In the genomic region with DNA sequence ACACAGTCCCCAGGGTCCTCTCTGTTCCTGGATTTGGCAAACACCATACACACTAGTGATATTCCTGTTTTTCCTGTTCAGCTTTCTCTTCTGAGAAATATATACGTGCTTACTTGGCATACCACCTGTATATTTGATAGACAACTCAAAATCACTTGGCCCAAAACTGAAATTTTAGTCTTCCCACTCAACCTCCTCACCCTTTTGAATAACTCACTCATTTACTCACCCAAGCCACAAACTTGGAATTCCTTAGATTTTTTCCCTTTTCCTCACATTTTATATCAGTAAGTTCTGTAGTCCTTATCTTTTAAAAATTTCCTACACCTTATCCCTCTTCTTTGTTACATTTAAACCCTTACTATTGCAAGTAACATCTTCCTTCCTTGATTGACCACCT, we compare ENCODE assay signal across 24 cellular contexts.
"Had no signal": no experiment of that assay in that cellular context is flagged by ENCODE, and none has a peak within 500 bp of the region (broad histone marks: within the 10 kb centered on the region; RNA-seq: fewer than 3 reads in every experiment).

No MANE protein-coding gene starts in this region.

- H3K9ac ChIP-seq: neural progenitor cell had no signal

- H3K9me3 ChIP-seq: esophagus squamous epithelium, gastrocnemius medialis, left lung, right atrium auricular region, thyroid gland, upper lobe of right lung had no signal

- H2AFZ ChIP-seq: neural progenitor cell had no signal

- H3K27ac ChIP-seq: brain microvascular endothelial cell, esophagus squamous epithelium, left lung, neural progenitor cell, right atrium auricular region, thyroid gland, upper lobe of right lung, VCaP had no signal

- ATAC-seq: activated CD8-positive, alpha-beta memory T cell treated with anti-CD3 and anti-CD28 coated beads, Interleukin-2, amount 10 ng/mL, durations not matched to agents 7 days and 5 days; activated CD8-positive, alpha-beta T cell treated with anti-CD3 and anti-CD28 coated beads for 36 hours; effector memory CD8-positive, alpha-beta T cell; left lung; naive thymus-derived CD4-positive, alpha-beta T cell; upper lobe of right lung had no signal

- H3K4me1 ChIP-seq: left lung, neural progenitor cell, right atrium auricular region, thyroid gland, upper lobe of right lung had no signal

- H3K4me3 ChIP-seq: esophagus squamous epithelium, gastrocnemius medialis, left lung, neural progenitor cell, right atrium auricular region, thyroid gland, upper lobe of right lung had no signal

- H3K36me3 ChIP-seq: brain microvascular endothelial cell, esophagus squamous epithelium, gastrocnemius medialis, left lung, neural progenitor cell, right atrium auricular region, thyroid gland, upper lobe of right lung had no signal

- DNase-seq: activated CD4-positive, alpha-beta T cell treated with anti-CD3 and anti-CD28 coated beads, Interleukin-2, amount 10 ng/mL, durations not matched to agents 7 days and 5 days; activated CD4-positive, CD25-positive, alpha-beta regulatory T cell treated with anti-CD3 and anti-CD28 coated beads, Interleukin-2, amount 50 U/mL, for 72 hours; activated CD8-positive, alpha-beta memory T cell treated with anti-CD3 and anti-CD28 coated beads, Interleukin-2, amount 10 ng/mL, durations not matched to agents 7 days and 5 days; activated CD8-positive, alpha-beta T cell treated with anti-CD3 and anti-CD28 coated beads for 36 hours; activated effector memory CD4-positive, alpha-beta T cell treated with anti-CD3 and anti-CD28 coated beads, Interleukin-2, amount 50 U/mL, for 16 hours; activated naive CD4-positive, alpha-beta T cell treated with anti-CD3 and anti-CD28 coated beads, Interleukin-2, amount 50 U/mL, for 16 hours; activated T-cell treated with anti-CD3 and anti-CD28 coated beads for 4 hours; anterior cingulate cortex; brain microvascular endothelial cell; caudate nucleus; effector memory CD8-positive, alpha-beta T cell; esophagus squamous epithelium; gastrocnemius medialis; hippocampal formation; kidney glomerular epithelial cell; left lung; naive thymus-derived CD4-positive, alpha-beta T cell; stimulated activated CD4-positive, alpha-beta T cell treated with anti-CD3 and anti-CD28 coated beads, Interleukin-4, amount 100 ng/mL, for 24 hours; substantia nigra; thyroid gland; upper lobe of right lung had no signal

- H3K27me3 ChIP-seq: brain microvascular endothelial cell, esophagus squamous epithelium, gastrocnemius medialis, left lung, neural progenitor cell, right atrium auricular region, thyroid gland, upper lobe of right lung had no signal

- H3K4me2 ChIP-seq: neural progenitor cell had no signal
